ENCODE assay signal across 2 cellular contexts in genomic region chr7:50562126-50562525, GRCh38.
TF ChIP-seq lines count a peak whose summit lies in the region.

No MANE protein-coding gene starts in this region.

TF ChIP-seq in H1, 55 proteins besides CTCF, POLR2A, EP300 and RAD21:
- peak; percentile 61; the same call in 1 of the 2 replicates for TF ChIP-seq MAX (IDR thresholded peaks at IDR 0.05)
- 0 out of 2 replicates have a peak, but pooled peaks have one; percentile 17 for TF ChIP-seq E2F6 (IDR thresholded peaks at IDR 0.05)
- TF ChIP-seq CHD7 (IDR thresholded peaks at IDR 0.05; ENCODE audit: insufficient replicate concordance, low read length) = no peak
- no peak for TF ChIP-seq CEBPB (IDR thresholded peaks at IDR 0.05; ENCODE audit: low read depth, low read length)
- no peak for TF ChIP-seq RXRA (IDR thresholded peaks at IDR 0.05; ENCODE audit: insufficient read depth, low read depth, low read length)

TF ChIP-seq in HEK293T, 16 proteins besides CTCF, POLR2A, EP300 and RAD21:
- no peak for TF ChIP-seq HDGF (IDR thresholded peaks at IDR 0.05; ENCODE audit: borderline replicate concordance)
- no peak for TF ChIP-seq FOXM1 (IDR thresholded peaks at IDR 0.05; ENCODE audit: borderline replicate concordance)
- TF ChIP-seq ZNF384 (IDR thresholded peaks at IDR 0.05) = no peak
- no peak for TF ChIP-seq PKNOX1 (IDR thresholded peaks at IDR 0.05)
- TF ChIP-seq SP1 (IDR thresholded peaks at IDR 0.05) = no peak
- TF ChIP-seq NFRKB (IDR thresholded peaks at IDR 0.05) = no peak
